In genomic region chr4:138948918-138949317, GRCh38 we compare ENCODE assay signal across 17 cellular contexts.
"Had no signal": no experiment of that assay in that cellular context is flagged by ENCODE, and none has a peak within 500 bp of the region (broad histone marks: within the 10 kb centered on the region; RNA-seq: fewer than 3 reads in every experiment).

No MANE protein-coding gene starts in this region.

- H3K4me1 Mint-ChIP-seq: activated T-helper 17 cell treated with anti-CD3 and anti-CD28 coated beads, Interleukin-2, amount 50 U/mL, for 72 hours; T-cell had no signal

- H3K4me2 ChIP-seq: SK-N-SH had no signal

- H3K4me3 Mint-ChIP-seq: activated T-helper 17 cell treated with anti-CD3 and anti-CD28 coated beads, Interleukin-2, amount 50 U/mL, for 72 hours; naive thymus-derived CD4-positive, alpha-beta T cell; stimulated activated naive B cell treated with anti-CD40 and anti-IgM and Interleukin-4, amounts not matched to agents 10 μg/mL and 1 μg/mL and 100 μg/mL, for 72 hours; T-cell had no signal

- H3K36me3 Mint-ChIP-seq: naive thymus-derived CD4-positive, alpha-beta T cell; stimulated activated naive B cell treated with anti-CD40 and anti-IgM and Interleukin-4, amounts not matched to agents 10 μg/mL and 1 μg/mL and 100 μg/mL, for 72 hours; T-cell had no signal

- H3K9me3 Mint-ChIP-seq: activated T-helper 17 cell treated with anti-CD3 and anti-CD28 coated beads, Interleukin-2, amount 50 U/mL, for 72 hours; naive thymus-derived CD4-positive, alpha-beta T cell; T-cell had no signal

- H3K36me3 ChIP-seq: esophagus squamous epithelium, tibial artery had no signal

- H3K9me3 ChIP-seq: esophagus squamous epithelium, SK-N-SH, tibial artery had no signal

- H3K27ac Mint-ChIP-seq: activated T-helper 17 cell treated with anti-CD3 and anti-CD28 coated beads, Interleukin-2, amount 50 U/mL, for 72 hours; naive thymus-derived CD4-positive, alpha-beta T cell; stimulated activated naive B cell treated with anti-CD40 and anti-IgM and Interleukin-4, amounts not matched to agents 10 μg/mL and 1 μg/mL and 100 μg/mL, for 72 hours; T-cell had no signal

- DNase-seq: activated CD4-positive, CD25-positive, alpha-beta regulatory T cell treated with anti-CD3 and anti-CD28 coated beads, Interleukin-2, amount 50 U/mL, for 72 hours; activated naive CD4-positive, alpha-beta T cell treated with Interleukin-2 at 50 U/mL for 16 hours; central memory CD4-positive, alpha-beta T cell; esophagus squamous epithelium; glutamatergic neuron; hypothalamus; naive thymus-derived CD4-positive, alpha-beta T cell; SK-N-SH; stimulated activated CD4-positive, alpha-beta T cell treated with anti-CD3 and anti-CD28 coated beads, Interleukin-15, amount 100 ng/mL, for 24 hours; stimulated activated CD4-positive, alpha-beta T cell treated with anti-CD3 and anti-CD28 coated beads, Interleukin-4, amount 100 ng/mL, for 1 hour; stimulated activated naive B cell treated with anti-CD40 and anti-IgM and Interleukin-4, amounts not matched to agents 10 μg/mL and 1 μg/mL and 100 μg/mL, for 72 hours; T-cell; T-helper 9 cell; tibial artery had no signal

- H3K27me3 Mint-ChIP-seq: stimulated activated naive B cell treated with anti-CD40 and anti-IgM and Interleukin-4, amounts not matched to agents 10 μg/mL and 1 μg/mL and 100 μg/mL, for 72 hours had no signal

- H3K27ac ChIP-seq: coronary artery, esophagus squamous epithelium, foreskin keratinocyte, tibial artery had no signal

- H3K27me3 ChIP-seq: esophagus squamous epithelium, foreskin keratinocyte, tibial artery had no signal

- H3K4me3 ChIP-seq: coronary artery, esophagus squamous epithelium, tibial artery had no signal

- H3K9ac ChIP-seq: SK-N-SH had no signal

- ATAC-seq: activated T-helper 17 cell treated with anti-CD3 and anti-CD28 coated beads, Interleukin-2, amount 50 U/mL, for 72 hours; foreskin keratinocyte; naive thymus-derived CD4-positive, alpha-beta T cell; stimulated activated naive B cell treated with anti-CD40 and anti-IgM and Interleukin-4, amounts not matched to agents 10 μg/mL and 1 μg/mL and 100 μg/mL, for 72 hours; T-cell had no signal
